1 cellular context compared by ENCODE assay signal in genomic region chr19:10899171-10899653, GRCh38.
TF ChIP-seq lines count a peak whose summit lies in the region.

No MANE protein-coding gene starts in this region.

TF ChIP-seq in IMR-90, 13 proteins besides CTCF, POLR2A, EP300 and RAD21:
- TF ChIP-seq RCOR1 (IDR thresholded peaks at IDR 0.05; ENCODE audit: insufficient replicate concordance, low read length), result no peak
- TF ChIP-seq BHLHE40 (IDR thresholded peaks at IDR 0.05; ENCODE audit: low read depth, low read length), result no peak
- TF ChIP-seq NFE2L2 (IDR thresholded peaks at IDR 0.05; ENCODE audit: low read depth, low read length), result no peak
- no peak for TF ChIP-seq MAZ (IDR thresholded peaks at IDR 0.05; ENCODE audit: borderline replicate concordance, low read depth, low read length)
- TF ChIP-seq MAFK (IDR thresholded peaks at IDR 0.05; ENCODE audit: low read depth, low read length), result no peak
- no peak for TF ChIP-seq RFX5 (IDR thresholded peaks at IDR 0.05; ENCODE audit: low read depth, low read length)
- no peak for TF ChIP-seq CEBPB (IDR thresholded peaks at IDR 0.05; ENCODE audit: low read depth, low read length)
- no peak for TF ChIP-seq CHD1 (IDR thresholded peaks at IDR 0.05; ENCODE audit: low read depth, low read length)
- TF ChIP-seq USF2 (IDR thresholded peaks at IDR 0.05; ENCODE audit: low read depth, low read length), result no peak
- no peak for TF ChIP-seq FOS (IDR thresholded peaks at IDR 0.05; ENCODE audit: low read depth, low read length)
TF ChIP-seq in IMR-90: peak in this region for 0.
